In the genomic region with DNA sequence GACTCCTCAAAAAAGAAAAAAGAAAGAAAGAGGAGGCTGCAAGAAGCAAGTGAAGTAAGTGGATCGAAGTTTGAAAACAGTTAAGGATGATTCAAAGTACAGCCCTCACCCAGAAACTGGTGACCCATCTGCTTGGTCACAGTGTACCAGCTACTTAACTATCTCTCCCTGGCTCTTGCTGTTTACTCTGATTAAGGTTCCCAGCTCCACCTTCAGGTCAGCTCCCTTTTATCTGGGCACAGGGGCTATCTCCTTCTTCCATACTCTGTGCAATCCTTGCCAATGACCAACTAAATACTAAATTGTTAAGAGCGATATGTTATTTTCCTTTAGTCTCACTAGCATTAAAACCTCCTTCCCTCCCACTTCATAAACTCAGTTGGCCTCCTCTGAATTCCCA, we compare ENCODE assay signal across 34 cellular contexts.
"Had no signal": no experiment of that assay in that cellular context is flagged by ENCODE, and none has a peak within 500 bp of the region (broad histone marks: within the 10 kb centered on the region; RNA-seq: fewer than 3 reads in every experiment).

No MANE protein-coding gene starts in this region.

- H3K4me3 ChIP-seq: ascending aorta, cardiac muscle cell, colonic mucosa, ovary, prostate gland, sigmoid colon, uterus had no signal

- H3K27me3 Mint-ChIP-seq: activated CD4-positive, alpha-beta memory T cell treated with anti-CD3 and anti-CD28 coated beads for 36 hours; activated CD4-positive, alpha-beta T cell treated with anti-CD3 and anti-CD28 coated beads, Interleukin-2, amount 10 ng/mL, durations not matched to agents 24 days and 14 days; activated naive CD8-positive, alpha-beta T cell treated with anti-CD3 and anti-CD28 coated beads, Interleukin-2, amount 10 ng/mL, durations not matched to agents 7 days and 5 days; brain; natural killer cell treated with Interleukin-12 subunit alpha and Interleukin-12 subunit beta and Interleukin-15 and Interleukin-18, amount 100 ng/mL, for 72 hours; stimulated activated memory B cell treated with anti-CD40 and anti-IgM and Interleukin-4, amounts not matched to agents 10 μg/mL and 1 μg/mL and 100 μg/mL, for 72 hours; stimulated activated naive CD8-positive, alpha-beta T cell treated with anti-CD3 and anti-CD28 coated beads, Interleukin-15, amount 100 ng/mL, for 72 hours; type B pancreatic cell had no signal

- FAIRE-seq: endometrium, small intestine had no signal

- H3K27me3 ChIP-seq: ascending aorta, cardiac muscle cell, colonic mucosa, neutrophil, ovary, sigmoid colon, uterus had no signal

- H3K36me3 Mint-ChIP-seq: activated CD4-positive, alpha-beta memory T cell treated with anti-CD3 and anti-CD28 coated beads for 36 hours; natural killer cell treated with Interleukin-12 subunit alpha and Interleukin-12 subunit beta and Interleukin-15 and Interleukin-18, amount 100 ng/mL, for 72 hours had no signal

- H3K27ac Mint-ChIP-seq: activated CD4-positive, alpha-beta memory T cell treated with anti-CD3 and anti-CD28 coated beads for 36 hours; activated naive CD4-positive, alpha-beta T cell treated with anti-CD3 and anti-CD28 coated beads for 36 hours; natural killer cell treated with Interleukin-12 subunit alpha and Interleukin-12 subunit beta and Interleukin-15 and Interleukin-18, amount 100 ng/mL, for 72 hours; stimulated activated memory B cell treated with anti-CD40 and anti-IgM and Interleukin-4, amounts not matched to agents 10 μg/mL and 1 μg/mL and 100 μg/mL, for 72 hours had no signal

- H3K4me1 ChIP-seq: colonic mucosa, prostate gland, uterus had no signal

- H3K4me3 Mint-ChIP-seq: activated CD4-positive, alpha-beta memory T cell treated with anti-CD3 and anti-CD28 coated beads for 36 hours; activated CD4-positive, alpha-beta T cell treated with anti-CD3 and anti-CD28 coated beads, Interleukin-2, amount 10 ng/mL, durations not matched to agents 24 days and 14 days; activated naive CD4-positive, alpha-beta T cell treated with anti-CD3 and anti-CD28 coated beads for 36 hours; activated naive CD8-positive, alpha-beta T cell treated with anti-CD3 and anti-CD28 coated beads, Interleukin-2, amount 10 ng/mL, durations not matched to agents 7 days and 5 days; activated T-helper 1 cell treated with anti-CD3 and anti-CD28 coated beads, Interleukin-12 subunit alpha, Interleukin-12 subunit beta, Interleukin-2, Interleukin-4 antibody, amounts not matched to agents 30 ng/mL and 10 ng/mL and 1 ng/mL, durations not matched to agents 14 hours and 24 hours and 36 hours; natural killer cell treated with Interleukin-12 subunit alpha and Interleukin-12 subunit beta and Interleukin-15 and Interleukin-18, amount 100 ng/mL, for 72 hours; stimulated activated memory B cell treated with anti-CD40 and anti-IgM and Interleukin-4, amounts not matched to agents 10 μg/mL and 1 μg/mL and 100 μg/mL, for 72 hours; stimulated activated naive CD8-positive, alpha-beta T cell treated with anti-CD3 and anti-CD28 coated beads, Interleukin-15, amount 100 ng/mL, for 72 hours had no signal

- H3K9me3 ChIP-seq: ascending aorta, colonic mucosa, neutrophil, ovary, prostate gland, sigmoid colon, uterus had no signal

- DNase-seq: activated CD4-positive, alpha-beta memory T cell treated with anti-CD3 and anti-CD28 coated beads for 36 hours; activated CD4-positive, alpha-beta T cell treated with anti-CD3 and anti-CD28 coated beads, Interleukin-2, amount 10 ng/mL, durations not matched to agents 24 days and 14 days; activated CD8-positive, alpha-beta memory T cell treated with anti-CD3 and anti-CD28 coated beads, Interleukin-2, amount 50 U/mL, for 4 hours; activated effector memory CD4-positive, alpha-beta T cell treated with anti-CD3 and anti-CD28 coated beads, Interleukin-2, amount 50 U/mL, for 16 hours; activated naive CD4-positive, alpha-beta T cell treated with anti-CD3 and anti-CD28 coated beads for 36 hours; activated naive CD8-positive, alpha-beta T cell treated with anti-CD3 and anti-CD28 coated beads, Interleukin-2, amount 10 ng/mL, durations not matched to agents 7 days and 5 days; activated T-cell treated with anti-CD3 and anti-CD28 coated beads, Interleukin-2, amount 50 U/mL, for 1 hour; cerebellar nuclear complex; colonic mucosa; effector CD8-positive, alpha-beta T cell; head of caudate nucleus; ovary; retina; sigmoid colon; small intestine; stimulated activated CD4-positive, alpha-beta T cell treated with anti-CD3 and anti-CD28 coated beads, Interleukin-4, amount 100 ng/mL, for 24 hours; stimulated activated CD8-positive, alpha-beta memory T cell treated with anti-CD3 and anti-CD28 coated beads, Interleukin-4, amount 100 ng/mL, for 48 hours; stimulated activated naive CD8-positive, alpha-beta T cell treated with anti-CD3 and anti-CD28 coated beads, Interleukin-15, amount 100 ng/mL, for 72 hours; substantia nigra; T-helper 2 cell; uterus had no signal

- H3K36me3 ChIP-seq: ascending aorta, cardiac muscle cell, colonic mucosa, neutrophil, ovary, prostate gland, sigmoid colon, uterus had no signal

- H3K9me3 Mint-ChIP-seq: activated CD4-positive, alpha-beta memory T cell treated with anti-CD3 and anti-CD28 coated beads for 36 hours; activated CD4-positive, alpha-beta T cell treated with anti-CD3 and anti-CD28 coated beads, Interleukin-2, amount 10 ng/mL, durations not matched to agents 24 days and 14 days; activated naive CD4-positive, alpha-beta T cell treated with anti-CD3 and anti-CD28 coated beads for 36 hours; activated naive CD8-positive, alpha-beta T cell treated with anti-CD3 and anti-CD28 coated beads, Interleukin-2, amount 10 ng/mL, durations not matched to agents 7 days and 5 days; activated T-helper 1 cell treated with anti-CD3 and anti-CD28 coated beads, Interleukin-12 subunit alpha, Interleukin-12 subunit beta, Interleukin-2, Interleukin-4 antibody, amounts not matched to agents 30 ng/mL and 10 ng/mL and 1 ng/mL, durations not matched to agents 14 hours and 24 hours and 36 hours; natural killer cell treated with Interleukin-12 subunit alpha and Interleukin-12 subunit beta and Interleukin-15 and Interleukin-18, amount 100 ng/mL, for 72 hours; stimulated activated memory B cell treated with anti-CD40 and anti-IgM and Interleukin-4, amounts not matched to agents 10 μg/mL and 1 μg/mL and 100 μg/mL, for 72 hours; stimulated activated naive CD8-positive, alpha-beta T cell treated with anti-CD3 and anti-CD28 coated beads, Interleukin-15, amount 100 ng/mL, for 72 hours; type B pancreatic cell had no signal

- H3K27ac ChIP-seq: ascending aorta, colonic mucosa, epithelial cell of prostate, neutrophil, ovary, prostate gland, sigmoid colon, uterus, VCaP had no signal

- ATAC-seq: activated CD4-positive, CD25-positive, alpha-beta regulatory T cell treated with anti-CD3 and anti-CD28 coated beads, Interleukin-2, amount 50 U/mL, for 24 hours; natural killer cell treated with Interleukin-12 subunit alpha and Interleukin-12 subunit beta and Interleukin-15 and Interleukin-18, amount 100 ng/mL, for 72 hours; stimulated activated memory B cell treated with anti-CD40 and anti-IgM and Interleukin-4, amounts not matched to agents 10 μg/mL and 1 μg/mL and 100 μg/mL, for 72 hours had no signal
